In the genomic region with DNA sequence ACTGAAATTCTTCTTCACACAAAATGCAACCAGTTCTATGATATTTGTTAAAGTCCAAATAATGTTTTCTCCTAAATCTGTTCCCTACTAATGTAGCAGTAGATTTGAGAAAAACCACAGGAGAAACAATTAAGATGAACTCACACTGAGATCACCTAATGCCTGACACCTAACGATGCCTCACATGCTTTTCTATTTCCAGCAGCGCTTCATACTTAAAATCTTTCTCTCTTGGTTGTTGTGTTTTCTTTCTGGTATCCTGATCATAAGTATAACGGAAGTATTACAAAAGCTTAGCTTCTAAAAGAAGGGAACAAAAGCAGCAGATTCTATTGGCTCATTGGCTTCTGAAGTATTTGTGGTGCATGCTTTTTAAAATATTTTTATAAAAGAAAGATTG, we compare ENCODE assay signal across 1 cellular context.
TF ChIP-seq lines count a peak whose summit lies in the region.

No MANE protein-coding gene starts in this region.

TF ChIP-seq in endothelial cell of umbilical vein, 7 proteins besides CTCF, POLR2A, EP300 and RAD21:
- TF ChIP-seq POLR2AphosphoS5 (IDR thresholded peaks at IDR 0.05; ENCODE audit: insufficient read depth, low read depth, low read length) = no peak
- peak; percentile 60 for TF ChIP-seq FOS (IDR thresholded peaks at IDR 0.05; ENCODE audit: borderline replicate concordance, insufficient read depth, low read length)
TF ChIP-seq in endothelial cell of umbilical vein: peak in this region for 1.
